1 cellular context compared by ENCODE assay signal in the genomic region with DNA sequence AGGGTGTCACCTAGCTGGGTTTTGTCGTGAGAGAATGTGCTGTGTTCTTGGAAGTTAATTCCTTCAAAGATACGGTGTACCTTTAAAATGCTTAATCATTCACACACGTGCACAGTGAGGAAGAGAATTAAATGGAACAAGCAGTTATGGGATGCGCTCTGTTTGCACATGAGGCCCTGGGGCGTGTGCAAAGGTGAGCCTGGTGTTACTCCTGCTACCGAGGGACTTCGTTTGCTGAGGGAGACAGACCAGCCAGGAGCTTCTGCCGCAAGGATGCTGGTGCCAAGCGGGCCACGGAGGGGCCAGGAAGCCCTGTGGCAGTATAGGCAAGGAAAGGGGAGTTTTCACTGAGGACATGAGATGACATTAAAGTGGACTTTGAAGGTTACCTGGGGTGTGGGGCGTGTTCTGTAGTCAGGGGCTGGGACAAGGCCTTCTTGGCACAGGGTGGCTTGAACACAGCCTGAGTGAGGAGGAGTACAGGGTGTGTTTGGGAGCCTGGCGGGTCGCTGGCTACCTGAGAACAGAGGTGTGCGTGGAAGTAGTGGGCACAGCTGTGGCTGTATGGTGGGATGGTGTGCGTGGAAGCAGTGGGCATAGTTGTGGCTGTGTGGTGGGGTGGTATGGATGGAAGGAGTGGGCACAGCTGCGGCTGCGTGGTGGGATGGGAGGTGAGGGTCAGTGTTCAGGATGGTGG.
A peak's percentile ranks its signal among the peaks of the same experiment; 100 is the strongest.
TF ChIP-seq lines count a peak whose summit lies in the region.

No MANE protein-coding gene starts in this region.

TF ChIP-seq in HepG2, 621 proteins besides CTCF, POLR2A, EP300 and RAD21 (continued from another document):
- TF ChIP-seq, protein P1, sequence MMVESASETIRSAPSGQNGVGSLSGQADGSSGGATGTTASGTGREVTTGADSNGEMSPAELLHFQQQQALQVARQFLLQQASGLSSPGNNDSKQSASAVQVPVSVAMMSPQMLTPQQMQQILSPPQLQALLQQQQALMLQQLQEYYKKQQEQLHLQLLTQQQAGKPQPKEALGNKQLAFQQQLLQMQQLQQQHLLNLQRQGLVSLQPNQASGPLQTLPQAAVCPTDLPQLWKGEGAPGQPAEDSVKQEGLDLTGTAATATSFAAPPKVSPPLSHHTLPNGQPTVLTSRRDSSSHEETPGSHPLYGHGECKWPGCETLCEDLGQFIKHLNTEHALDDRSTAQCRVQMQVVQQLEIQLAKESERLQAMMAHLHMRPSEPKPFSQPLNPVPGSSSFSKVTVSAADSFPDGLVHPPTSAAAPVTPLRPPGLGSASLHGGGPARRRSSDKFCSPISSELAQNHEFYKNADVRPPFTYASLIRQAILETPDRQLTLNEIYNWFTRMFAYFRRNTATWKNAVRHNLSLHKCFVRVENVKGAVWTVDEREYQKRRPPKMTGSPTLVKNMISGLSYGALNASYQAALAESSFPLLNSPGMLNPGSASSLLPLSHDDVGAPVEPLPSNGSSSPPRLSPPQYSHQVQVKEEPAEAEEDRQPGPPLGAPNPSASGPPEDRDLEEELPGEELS (CRISPR knock-in tag; IDR thresholded peaks at IDR 0.05): 0 out of 2 replicates have a peak, but pooled peaks have one; percentile 41
- TF ChIP-seq RXRA (CRISPR knock-in tag; IDR thresholded peaks at IDR 0.05) (0 out of 2 replicates have a peak, but pooled peaks have one; percentile 21), HBP1 (CRISPR knock-in tag; IDR thresholded peaks at IDR 0.05; ENCODE audit: low read depth) (no peak), DMAP1 (CRISPR knock-in tag; IDR thresholded peaks at IDR 0.05) (peak; percentile 30; the same call in 1 of the 2 replicates), NONO (IDR thresholded peaks at IDR 0.05) (no peak), NONO (CRISPR knock-in tag; conservative IDR thresholded peaks at IDR 0.05) (0 out of 2 replicates have a peak, but pooled peaks have one; percentile 38), PREB (CRISPR knock-in tag; IDR thresholded peaks at IDR 0.05) (no peak), PPARG (CRISPR knock-in tag; conservative IDR thresholded peaks at IDR 0.05) (no peak)
TF ChIP-seq in HepG2: peak in this region for 34.
